In the genomic region with DNA sequence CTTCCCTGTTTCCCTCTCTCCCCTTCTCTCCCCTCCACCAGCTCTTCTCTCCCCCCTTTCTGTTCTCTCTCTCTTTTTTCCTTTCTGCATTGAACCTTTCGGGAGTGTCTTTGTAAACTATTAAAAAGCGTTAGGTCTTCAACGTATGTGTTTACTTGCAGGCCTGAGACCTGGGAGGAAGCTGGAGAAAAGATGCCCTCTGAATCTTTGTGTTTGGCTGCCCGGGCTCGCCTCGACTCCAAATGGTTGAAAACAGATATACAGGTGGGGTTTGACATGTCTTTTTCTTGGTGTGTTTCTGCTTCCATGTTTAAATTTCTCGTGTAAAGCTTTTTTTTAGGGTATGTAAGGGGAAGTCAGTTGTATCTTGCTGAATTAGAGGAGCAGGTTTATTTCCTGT, we compare ENCODE assay signal across 8 cellular contexts. TPM values are rescaled to one million over a fixed set of nuclear protein-coding genes. Genes with fewer than 3 reads are reported as not detected.
DNase-seq lines count a peak whose midpoint lies in the region; ATAC-seq, FAIRE-seq and TF ChIP-seq lines count a peak whose summit lies in the region.
"Not testable (repeated sequence)": the region's sequence is repeated elsewhere in the genome, so short reads cannot be mapped to it uniquely, and the experiment has no call there.

No MANE protein-coding gene starts in this region.

- not testable (repeated sequence) for H3K9me3 ChIP-seq in hepatocyte (ENCODE audit: low read depth); small intestine (ENCODE audit: control insufficient read depth, low read depth)

- H3K4me3 ChIP-seq in AG04449 (ENCODE audit: low read depth, low read length): peak overlapping the region; percentile 57
- H3K4me3 ChIP-seq in dorsolateral prefrontal cortex: peak overlapping the region in 56 of 59 donors; percentile 21 to 72 (median 52)
- peak overlapping the region; percentile 33 for H3K4me3 ChIP-seq in hepatocyte
- peak overlapping the region; percentile 36 to 50 for H3K4me3 ChIP-seq in small intestine (ENCODE audit: low read depth in 1 of 2, low read length in 2 of 2)

- not testable (repeated sequence) for DNase-seq in AG04449 (ENCODE audit: low read depth, low spot score); RWPE1 (ENCODE audit: low spot score); dorsolateral prefrontal cortex; hepatocyte (ENCODE audit: low spot score)
- DNase-seq in HCEC 1CT (peak; percentile 0), small intestine (peak; percentile 21)
- DNase-seq in naive thymus-derived CD8-positive, alpha-beta T cell: peak in 3 of 10 donors; percentile 19 to 23 (median 20)

- H3K27me3 Mint-ChIP-seq in activated T-helper 17 cell treated with anti-CD3 and anti-CD28 coated beads, Interleukin-2, amount 50 U/mL, for 72 hours; naive thymus-derived CD8-positive, alpha-beta T cell: not testable (repeated sequence)

- not testable (repeated sequence) for H3K9me2 ChIP-seq in hepatocyte (replicated peaks; ENCODE audit: insufficient read depth)

- H3K36me3 ChIP-seq in hepatocyte (replicated peaks; ENCODE audit: insufficient read depth, low read depth); small intestine (ENCODE audit: control insufficient read depth in 2 of 2, insufficient read depth in 2 of 2, low read length in 2 of 2): not testable (repeated sequence)

- H3K27me3 ChIP-seq in dorsolateral prefrontal cortex; hepatocyte; small intestine (ENCODE audit: control insufficient read depth in 2 of 2, insufficient read depth in 2 of 2, low read length in 2 of 2): not testable (repeated sequence)

- H3K4me1 Mint-ChIP-seq in activated T-helper 17 cell treated with anti-CD3 and anti-CD28 coated beads, Interleukin-2, amount 50 U/mL, for 72 hours: peaks cover 24% of the 10 kb centered on the region
- peaks cover 20 to 46% (median 34%) of the 10 kb centered on the region in 4 donors for H3K4me1 Mint-ChIP-seq in naive thymus-derived CD8-positive, alpha-beta T cell

- CTCF ChIA-PET in AG04449 (lab: Yijun Ruan, JAX); RWPE1 (lab: Yijun Ruan, JAX): not testable (repeated sequence)

- not testable (repeated sequence) for H2AFZ ChIP-seq in hepatocyte

- WGBS in hepatocyte (ENCODE audit: low lambda C conversion rate, missing lambda C conversion rate): 51% methylated on average over 7 of the region's 7 CpGs
- WGBS in small intestine, 3 donors: 1 to 10% (median 5%) methylated on average over 7 of the region's 7 CpGs

- peaks cover 19% of the 10 kb centered on the region for H3K79me2 ChIP-seq in hepatocyte

- H3K4me2 ChIP-seq in hepatocyte: peak overlapping the region; percentile 74

- peak overlapping the region; percentile 87 for H3K27ac Mint-ChIP-seq in activated T-helper 17 cell treated with anti-CD3 and anti-CD28 coated beads, Interleukin-2, amount 50 U/mL, for 72 hours
- H3K27ac Mint-ChIP-seq in naive thymus-derived CD8-positive, alpha-beta T cell: peak overlapping the region; percentile 66 to 91 (median 84)

- TF ChIP-seq CTCF in AG04449 (IDR thresholded peaks at IDR 0.05; ENCODE audit: insufficient read depth, low read length, missing control alignments); RWPE1 (conservative IDR thresholded peaks at IDR 0.05; ENCODE audit: low read depth); dorsolateral prefrontal cortex (IDR thresholded peaks at IDR 0.05 in 54 of 56, conservative IDR thresholded peaks at IDR 0.05 in 2 of 56; ENCODE audit: low read depth in 1 of 56, partially characterized antibody in 56 of 56); hepatocyte (IDR thresholded peaks at IDR 0.05; ENCODE audit: poor library complexity): not testable (repeated sequence)

- peak overlapping the region; percentile 97 for H3K4me3 Mint-ChIP-seq in activated T-helper 17 cell treated with anti-CD3 and anti-CD28 coated beads, Interleukin-2, amount 50 U/mL, for 72 hours
- peak overlapping the region; percentile 85 to 93 (median 91) for H3K4me3 Mint-ChIP-seq in naive thymus-derived CD8-positive, alpha-beta T cell

- peaks cover 34% of the 10 kb centered on the region for H3K36me3 Mint-ChIP-seq in activated T-helper 17 cell treated with anti-CD3 and anti-CD28 coated beads, Interleukin-2, amount 50 U/mL, for 72 hours (ENCODE audit: low read depth)
- peaks cover 0 to 27% (median 3%) of the 10 kb centered on the region in 3 donors for H3K36me3 Mint-ChIP-seq in naive thymus-derived CD8-positive, alpha-beta T cell

- not testable (repeated sequence) for H4K20me1 ChIP-seq in hepatocyte (ENCODE audit: insufficient read depth, poor library complexity, severe bottlenecking)

- intact Hi-C loops in dorsolateral prefrontal cortex (cut with DNase I): not testable (repeated sequence)

- FAIRE-seq in small intestine (lab: Jason Lieb, UNC): not testable (repeated sequence)

- peak overlapping the region; percentile 74 for H3K27ac ChIP-seq in RWPE1
- H3K27ac ChIP-seq in dorsolateral prefrontal cortex: peak overlapping the region in 3 of 59 donors; percentile 4 to 31 (median 13)
- peak overlapping the region; percentile 81 for H3K27ac ChIP-seq in hepatocyte
- H3K27ac ChIP-seq in small intestine (ENCODE audit: low read depth in 1 of 2, low read length in 1 of 2): peak overlapping the region in 1 of 2 donors; percentile 52

- not testable (repeated sequence) for H3K4me1 ChIP-seq in hepatocyte (ENCODE audit: insufficient read depth); small intestine (ENCODE audit: control insufficient read depth in 2 of 2, insufficient read depth in 1 of 2, low read depth in 1 of 2, low read length in 1 of 2)

- ATAC-seq in activated T-helper 17 cell treated with anti-CD3 and anti-CD28 coated beads, Interleukin-2, amount 50 U/mL, for 72 hours (replicated peaks); naive thymus-derived CD8-positive, alpha-beta T cell: not testable (repeated sequence)

- POLR2A ChIA-PET in AG04449 (lab: Yijun Ruan, JAX); RWPE1 (lab: Yijun Ruan, JAX; ENCODE audit: low non-redundant PET); naive thymus-derived CD8-positive, alpha-beta T cell (lab: Charles Lee): not testable (repeated sequence)

- not testable (repeated sequence) for H3K9me3 Mint-ChIP-seq in activated T-helper 17 cell treated with anti-CD3 and anti-CD28 coated beads, Interleukin-2, amount 50 U/mL, for 72 hours; naive thymus-derived CD8-positive, alpha-beta T cell

RNA-seq across cellular contexts. Expression of a gene that starts 29.7 kb away (rescaled TPM):
- not detected for total RNA-seq in activated T-helper 17 cell treated with anti-CD3 and anti-CD28 coated beads, Interleukin-2, amount 50 U/mL, for 72 hours
- total RNA-seq in dorsolateral prefrontal cortex (1 to 10 TPM in 1 of 120 experiments, not detected in 119; 1.4 TPM), hepatocyte (not detected in 2 replicates)
- polyA plus RNA-seq in hepatocyte (not detected in 2 replicates), small intestine (not detected)
- not detected for total RNA-seq in naive thymus-derived CD8-positive, alpha-beta T cell
- not detected for polyA plus RNA-seq in naive thymus-derived CD8-positive, alpha-beta T cell

RNA-seq across cellular contexts. Expression of a gene that starts 50.3 kb away (rescaled TPM):
- total RNA-seq in activated T-helper 17 cell treated with anti-CD3 and anti-CD28 coated beads, Interleukin-2, amount 50 U/mL, for 72 hours: under 1 TPM; 0.06 to 0.08 TPM
- 1 to 10 TPM in 101 of 120 experiments, under 1 TPM in 19; 0.34 to 5.0 (median 1.6) TPM for total RNA-seq in dorsolateral prefrontal cortex
- 0.03 and 0.08 TPM in 2 replicates for total RNA-seq in hepatocyte
- 0.05 TPM in 1 of 2 replicates, not detected in the other for polyA plus RNA-seq in hepatocyte
- under 1 TPM; 0.44 to 0.63 TPM for total RNA-seq in naive thymus-derived CD8-positive, alpha-beta T cell
- not detected for polyA plus RNA-seq in naive thymus-derived CD8-positive, alpha-beta T cell
- polyA plus RNA-seq in small intestine: under 1 TPM in 1 of 3 donors, not detected in 2; 0.01 TPM
